Comparison of ENCODE assay signal across 20 cellular contexts in the genomic region with DNA sequence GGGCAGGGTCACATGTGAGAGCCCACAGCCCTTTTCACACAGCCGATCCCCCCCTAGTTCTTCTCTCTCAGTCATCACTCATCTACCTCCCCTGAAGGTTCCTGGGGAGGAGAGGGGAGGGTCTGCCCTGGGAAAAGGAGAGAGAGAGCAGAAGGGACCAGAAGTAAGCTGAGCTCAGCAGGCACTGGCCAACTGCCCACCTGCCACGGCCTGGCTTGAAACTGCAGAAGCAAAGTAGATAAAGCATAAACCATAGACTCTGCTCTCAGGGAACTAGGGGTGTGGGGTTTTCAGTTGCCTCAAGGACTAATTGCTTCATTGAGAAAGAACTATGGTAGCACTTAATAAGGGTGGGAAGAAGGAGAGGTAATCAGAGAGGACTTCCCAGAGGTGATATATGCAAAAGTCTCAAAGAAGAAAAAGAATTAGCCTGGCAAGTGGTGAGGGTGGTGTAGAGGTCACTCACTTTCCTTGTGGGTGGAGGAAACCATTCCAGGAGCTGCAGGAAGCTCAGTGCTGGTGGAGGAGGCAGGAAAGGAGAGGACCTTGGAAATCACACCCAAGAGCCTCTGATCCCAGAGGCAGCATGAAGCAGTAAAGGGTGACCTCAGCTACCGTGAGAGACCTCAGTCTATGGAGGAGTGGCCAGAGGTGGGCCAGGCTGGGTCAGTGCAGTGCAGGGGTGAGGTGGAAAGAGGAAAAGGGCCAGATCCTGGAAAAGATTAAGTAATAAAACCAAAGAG. TPM values are rescaled to one million over a fixed set of nuclear protein-coding genes. Genes with fewer than 3 reads are reported as not detected.
DNase-seq lines count a peak whose midpoint lies in the region; ATAC-seq and TF ChIP-seq lines count a peak whose summit lies in the region.
"Had no signal": no experiment of that assay in that cellular context is flagged by ENCODE, and none has a peak within 500 bp of the region (broad histone marks: within the 10 kb centered on the region; RNA-seq: fewer than 3 reads in every experiment).

No MANE protein-coding gene starts in this region.

- peaks cover 32% of the 10 kb centered on the region for H3K27me3 Mint-ChIP-seq in nephron progenitor cell (ENCODE audit: low read depth, poor library complexity)
- H3K27me3 Mint-ChIP-seq in type B pancreatic cell, result peaks cover 15% of the 10 kb centered on the region
- H3K27me3 Mint-ChIP-seq in T-cell, result peaks cover 8 to 10% of the 10 kb centered on the region in 2 donors

- CTCF ChIA-PET in T-cell (lab: Charles Lee), result no interaction called here

- H3K9me3 Mint-ChIP-seq in nephron progenitor cell, result no peaks in the 10 kb centered on the region
- H3K9me3 Mint-ChIP-seq in type B pancreatic cell, result no peaks in the 10 kb centered on the region
- no peaks in the 10 kb centered on the region for H3K9me3 Mint-ChIP-seq in T-cell
- H3K9me3 Mint-ChIP-seq: H9 had no signal

- ATAC-seq in Right ventricle myocardium superior (ENCODE audit: poor library complexity) (peak; percentile 62), GM19324 (IDR thresholded peaks at IDR 0.05; ENCODE audit: low FRiP score, unreplicated experiment) (no peak), T-cell (replicated peaks in 1 of 4) (no peak), HG03025 (IDR thresholded peaks at IDR 0.05; ENCODE audit: low FRiP score, unreplicated experiment) (no peak)
- ATAC-seq: SK-N-SH treated with all-trans-retinoic acid at 6 μM for 48 hours had no signal

- H3K27ac Mint-ChIP-seq in nephron progenitor cell, result peak overlapping the region; percentile 52
- peak overlapping the region; percentile 15 for H3K27ac Mint-ChIP-seq in type B pancreatic cell
- no peak overlapping the region for H3K27ac Mint-ChIP-seq in T-cell

- intact Hi-C loops in Right ventricle myocardium superior (cut with DNase I) (no loop called here), cardiac septum (cut with DNase I) (no loop called here)

- peaks cover 19% of the 10 kb centered on the region for H3K4me1 Mint-ChIP-seq in nephron progenitor cell
- peaks cover 6% of the 10 kb centered on the region for H3K4me1 Mint-ChIP-seq in type B pancreatic cell (ENCODE audit: unreplicated experiment)
- H3K4me1 Mint-ChIP-seq in T-cell, result peaks cover 0 to under 1% (median 0%) of the 10 kb centered on the region in 3 donors

- H3K4me3 Mint-ChIP-seq in nephron progenitor cell (no peak overlapping the region), type B pancreatic cell (no peak overlapping the region), T-cell (no peak overlapping the region)
- H3K4me3 Mint-ChIP-seq: H9 had no signal

- H3K36me3 Mint-ChIP-seq in nephron progenitor cell (ENCODE audit: low read depth), result no peaks in the 10 kb centered on the region
- no peaks in the 10 kb centered on the region for H3K36me3 Mint-ChIP-seq in type B pancreatic cell
- H3K36me3 Mint-ChIP-seq in T-cell, result no peaks in the 10 kb centered on the region

- TF ChIP-seq CTCF in nephron progenitor cell (IDR thresholded peaks at IDR 0.05), result no peak
- TF ChIP-seq CTCF in type B pancreatic cell (conservative IDR thresholded peaks at IDR 0.05), result no peak

- no peak for DNase-seq in Right ventricle myocardium superior
- no peak for DNase-seq in cardiac septum (ENCODE audit: low spot score)
- DNase-seq in cerebellar cortex (ENCODE audit: low spot score), result peak; percentile 56
- DNase-seq in nephron progenitor cell, result no peak
- no peak for DNase-seq in type B pancreatic cell (ENCODE audit: extremely low spot score, unreplicated experiment)
- no peak for DNase-seq in T-cell
- DNase-seq: DMS79, H9, KG1, NCI-H1105 treated with DMSO at 0.1 percent for 48 hours, NCI-H187, NCI-H2107, NCI-H2227 treated with DMSO at 0.1 percent for 48 hours, NCI-H510A treated with DMSO at 0.1 percent for 48 hours, NCI-H774, RPMI8226, SIG-M5 had no signal

- POLR2A ChIA-PET in T-cell (lab: Charles Lee), result no interaction called here

RNA-seq across cellular contexts. Expression of gene PILRA, which starts 17.2 kb away (rescaled TPM):
- 3.6 TPM for total RNA-seq in Right ventricle myocardium superior
- total RNA-seq in cardiac septum, result 2.3 TPM
- total RNA-seq in type B pancreatic cell (ENCODE audit: low replicate concordance), result 2.1 and 2.8 TPM in 2 replicates
- 10 to 100 TPM in 2 of 5 donors, 1 to 10 TPM in 3; 3.7 to 19.3 (median 7.1) TPM for total RNA-seq in T-cell

RNA-seq across cellular contexts. Expression of gene PILRB, which starts 32.5 kb away (rescaled TPM):
- total RNA-seq in Right ventricle myocardium superior, result 8.8 TPM
- 11.6 TPM for total RNA-seq in cardiac septum
- 45.2 and 51.5 TPM in 2 replicates for total RNA-seq in type B pancreatic cell (ENCODE audit: low replicate concordance)
- 100 to 1,000 TPM in 3 of 5 donors, 10 to 100 TPM in 2; 91.2 to 117 (median 102) TPM for total RNA-seq in T-cell

RNA-seq across cellular contexts. Expression of gene ZCWPW1, which starts 38.0 kb away (rescaled TPM):
- total RNA-seq in Right ventricle myocardium superior, result 5.4 TPM
- 3.4 TPM for total RNA-seq in cardiac septum
- total RNA-seq in type B pancreatic cell (ENCODE audit: low replicate concordance), result 2.2 and 2.7 TPM in 2 replicates
- 10 to 100 TPM in 3 of 5 donors, 1 to 10 TPM in 2; 6.9 to 13.9 (median 12.0) TPM for total RNA-seq in T-cell

RNA-seq across cellular contexts. Expression of gene MEPCE, which starts 39.2 kb away (rescaled TPM):
- 22.2 TPM for total RNA-seq in Right ventricle myocardium superior
- 19.7 TPM for total RNA-seq in cardiac septum
- total RNA-seq in type B pancreatic cell (ENCODE audit: low replicate concordance), result 27.5 and 36.6 TPM in 2 replicates
- 10 to 100 TPM; 50.6 to 63.2 (median 60.3) TPM for total RNA-seq in T-cell

RNA-seq across cellular contexts. Expression of gene PPP1R35, which starts 45.8 kb away (rescaled TPM):
- 10.9 TPM for total RNA-seq in Right ventricle myocardium superior
- total RNA-seq in cardiac septum, result 15.7 TPM
- 31.4 and 33.8 TPM in 2 replicates for total RNA-seq in type B pancreatic cell (ENCODE audit: low replicate concordance)
- 100 to 1,000 TPM in 2 of 5 donors, 10 to 100 TPM in 3; 32.8 to 117 (median 98.6) TPM for total RNA-seq in T-cell

Comparison
In these comparisons a context has a peak if more than half of its experiments do, and no peak if none do; other contexts are left out.
1. H3K27ac Mint-ChIP-seq: peak in nephron progenitor cell (single experiment) and type B pancreatic cell (single experiment); none in T-cell (0 of 2).